ENCODE assay signal across 11 cellular contexts in genomic region chr13:51909270-51909669, GRCh38. TPM values are rescaled to one million over a fixed set of nuclear protein-coding genes. Genes with fewer than 3 reads are reported as not detected.
A peak's percentile ranks its signal among the peaks of the same experiment; 100 is the strongest.
DNase-seq lines count a peak whose midpoint lies in the region; ATAC-seq, FAIRE-seq and TF ChIP-seq lines count a peak whose summit lies in the region.
"Not testable (repeated sequence)": the region's sequence is repeated elsewhere in the genome, so short reads cannot be mapped to it uniquely, and the experiment has no call there.
"Had no signal": no experiment of that assay in that cellular context is flagged by ENCODE, and none has a peak within 500 bp of the region (broad histone marks: within the 10 kb centered on the region; RNA-seq: fewer than 3 reads in every experiment).

No MANE protein-coding gene starts in this region.

- peaks cover 18 to 31% (median 23%) of the 10 kb centered on the region in 4 donors for H3K4me1 Mint-ChIP-seq in CD4-positive, alpha-beta memory T cell
- H3K4me1 Mint-ChIP-seq in activated B cell treated with CpG ODN at 0.5 μM for 24 hours: not testable (repeated sequence)
- H3K4me1 Mint-ChIP-seq in activated CD8-positive, alpha-beta T cell treated with anti-CD3 and anti-CD28 coated beads for 36 hours (ENCODE audit: low read depth): peaks cover 19% of the 10 kb centered on the region
- H3K4me1 Mint-ChIP-seq in activated T-helper 17 cell treated with anti-CD3 and anti-CD28 coated beads, Interleukin-2, amount 50 U/mL, for 72 hours: peaks cover 20% of the 10 kb centered on the region
- peaks cover 11% of the 10 kb centered on the region for H3K4me1 Mint-ChIP-seq in activated naive CD8-positive, alpha-beta T cell (ENCODE audit: low read depth)
- peaks cover 13% of the 10 kb centered on the region for H3K4me1 Mint-ChIP-seq in memory B cell
- H3K4me1 Mint-ChIP-seq in stimulated activated naive CD8-positive, alpha-beta T cell treated with anti-CD3 and anti-CD28 coated beads, Interleukin-15, amount 100 ng/mL, for 72 hours: peaks cover 61% of the 10 kb centered on the region

- not testable (repeated sequence) for ATAC-seq in activated B cell treated with CpG ODN at 0.5 μM for 24 hours (ENCODE audit: low read depth); activated CD8-positive, alpha-beta T cell treated with anti-CD3 and anti-CD28 coated beads for 36 hours; memory B cell (ENCODE audit: low read depth); stimulated activated naive CD8-positive, alpha-beta T cell treated with anti-CD3 and anti-CD28 coated beads, Interleukin-15, amount 100 ng/mL, for 72 hours
- ATAC-seq in activated T-helper 17 cell treated with anti-CD3 and anti-CD28 coated beads, Interleukin-2, amount 50 U/mL, for 72 hours (replicated peaks): peak; percentile 14

- H3K4me3 Mint-ChIP-seq in CD4-positive, alpha-beta memory T cell: peak overlapping the region; percentile 2 to 84 (median 61)
- H3K4me3 Mint-ChIP-seq in activated B cell treated with CpG ODN at 0.5 μM for 24 hours; activated CD8-positive, alpha-beta T cell treated with anti-CD3 and anti-CD28 coated beads for 36 hours; memory B cell: not testable (repeated sequence)
- H3K4me3 Mint-ChIP-seq in activated T-helper 17 cell treated with anti-CD3 and anti-CD28 coated beads, Interleukin-2, amount 50 U/mL, for 72 hours: peak overlapping the region; percentile 54
- peak overlapping the region; percentile 22 for H3K4me3 Mint-ChIP-seq in activated naive CD8-positive, alpha-beta T cell
- peak overlapping the region; percentile 27 to 53 for H3K4me3 Mint-ChIP-seq in stimulated activated naive CD8-positive, alpha-beta T cell treated with anti-CD3 and anti-CD28 coated beads, Interleukin-15, amount 100 ng/mL, for 72 hours

- intact Hi-C loops in CD4-positive, alpha-beta memory T cell (cut with micrococcal nuclease); activated B cell treated with CpG ODN at 0.5 μM for 24 hours (cut with micrococcal nuclease); activated CD8-positive, alpha-beta T cell treated with anti-CD3 and anti-CD28 coated beads for 36 hours (cut with micrococcal nuclease): not testable (repeated sequence)

- peak overlapping the region in 4 of 7 donors; percentile 54 to 82 (median 62) for H3K27ac Mint-ChIP-seq in CD4-positive, alpha-beta memory T cell
- H3K27ac Mint-ChIP-seq in activated B cell treated with CpG ODN at 0.5 μM for 24 hours (peak overlapping the region; percentile 6), memory B cell (peak overlapping the region; percentile 36)
- H3K27ac Mint-ChIP-seq in activated CD8-positive, alpha-beta T cell treated with anti-CD3 and anti-CD28 coated beads for 36 hours: peak overlapping the region; percentile 18
- H3K27ac Mint-ChIP-seq in activated T-helper 17 cell treated with anti-CD3 and anti-CD28 coated beads, Interleukin-2, amount 50 U/mL, for 72 hours: peak overlapping the region; percentile 8
- H3K27ac Mint-ChIP-seq in activated naive CD8-positive, alpha-beta T cell: not testable (repeated sequence)
- H3K27ac Mint-ChIP-seq in stimulated activated naive CD8-positive, alpha-beta T cell treated with anti-CD3 and anti-CD28 coated beads, Interleukin-15, amount 100 ng/mL, for 72 hours: peak overlapping the region; percentile 3 to 29

- not testable (repeated sequence) for H3K36me3 Mint-ChIP-seq in CD4-positive, alpha-beta memory T cell; activated B cell treated with CpG ODN at 0.5 μM for 24 hours (ENCODE audit: low read depth); activated CD8-positive, alpha-beta T cell treated with anti-CD3 and anti-CD28 coated beads for 36 hours (ENCODE audit: low read depth); activated T-helper 17 cell treated with anti-CD3 and anti-CD28 coated beads, Interleukin-2, amount 50 U/mL, for 72 hours (ENCODE audit: low read depth); activated naive CD8-positive, alpha-beta T cell; memory B cell

- H3K27me3 Mint-ChIP-seq in CD4-positive, alpha-beta memory T cell; activated B cell treated with CpG ODN at 0.5 μM for 24 hours; activated CD8-positive, alpha-beta T cell treated with anti-CD3 and anti-CD28 coated beads for 36 hours; activated T-helper 17 cell treated with anti-CD3 and anti-CD28 coated beads, Interleukin-2, amount 50 U/mL, for 72 hours; activated naive CD8-positive, alpha-beta T cell; memory B cell: not testable (repeated sequence)
- H3K27me3 Mint-ChIP-seq in stimulated activated naive CD8-positive, alpha-beta T cell treated with anti-CD3 and anti-CD28 coated beads, Interleukin-15, amount 100 ng/mL, for 72 hours: peaks cover 35% of the 10 kb centered on the region

- H3K4me3 ChIP-seq in CD4-positive, alpha-beta memory T cell (ENCODE audit: low read length in 2 of 2): not testable (repeated sequence)

- H3K27me3 ChIP-seq in CD4-positive, alpha-beta memory T cell (ENCODE audit: insufficient read depth, low read length): not testable (repeated sequence)

- H3K9me3 ChIP-seq in CD4-positive, alpha-beta memory T cell (ENCODE audit: control insufficient read depth in 1 of 2, low read length in 2 of 2): not testable (repeated sequence)

- not testable (repeated sequence) for H3K9me3 Mint-ChIP-seq in CD4-positive, alpha-beta memory T cell; activated B cell treated with CpG ODN at 0.5 μM for 24 hours; activated CD8-positive, alpha-beta T cell treated with anti-CD3 and anti-CD28 coated beads for 36 hours; activated T-helper 17 cell treated with anti-CD3 and anti-CD28 coated beads, Interleukin-2, amount 50 U/mL, for 72 hours; activated naive CD8-positive, alpha-beta T cell (ENCODE audit: low read depth); memory B cell; stimulated activated naive CD8-positive, alpha-beta T cell treated with anti-CD3 and anti-CD28 coated beads, Interleukin-15, amount 100 ng/mL, for 72 hours

- CTCF ChIA-PET in CD4-positive, alpha-beta memory T cell (lab: Charles Lee; ENCODE audit: partially characterized antibody): interaction anchor here (1.8 kb wide), 1 partner anchor 16 kb away, joined by 3 read pairs; no protein-coding TSS in a partner anchor
- CTCF ChIA-PET in activated B cell treated with CpG ODN at 0.5 μM for 24 hours (lab: Charles Lee): not testable (repeated sequence)
- CTCF ChIA-PET in activated CD8-positive, alpha-beta T cell treated with anti-CD3 and anti-CD28 coated beads for 36 hours (lab: Charles Lee): interaction anchor here (0.7 to 1.2 kb wide), 2 partner anchors 11 to 94 kb away, joined by 3 to 4 read pairs; no protein-coding TSS in a partner anchor

- H3K4me1 ChIP-seq in CD4-positive, alpha-beta memory T cell (ENCODE audit: insufficient read depth, low read length): not testable (repeated sequence)

- DNase-seq in CD4-positive, alpha-beta memory T cell; GM19239 (ENCODE audit: insufficient read length, low spot score); activated B cell treated with CpG ODN at 0.5 μM for 24 hours; activated CD8-positive, alpha-beta T cell treated with anti-CD3 and anti-CD28 coated beads for 36 hours; memory B cell (ENCODE audit: low spot score in 2 of 2); stimulated activated naive CD8-positive, alpha-beta T cell treated with anti-CD3 and anti-CD28 coated beads, Interleukin-15, amount 100 ng/mL, for 72 hours: not testable (repeated sequence)

- not testable (repeated sequence) for TF ChIP-seq CTCF in activated B cell treated with CpG ODN at 0.5 μM for 24 hours (IDR thresholded peaks at IDR 0.05); activated CD8-positive, alpha-beta T cell treated with anti-CD3 and anti-CD28 coated beads for 36 hours (IDR thresholded peaks at IDR 0.05)

- not testable (repeated sequence) for H3K27ac ChIP-seq in CD4-positive, alpha-beta memory T cell (ENCODE audit: low read depth, low read length)

- POLR2A ChIA-PET in CD4-positive, alpha-beta memory T cell (lab: Charles Lee; ENCODE audit: partially characterized antibody); activated B cell treated with CpG ODN at 0.5 μM for 24 hours (lab: Charles Lee); activated CD8-positive, alpha-beta T cell treated with anti-CD3 and anti-CD28 coated beads for 36 hours (lab: Charles Lee): not testable (repeated sequence)

- FAIRE-seq in GM19239 (lab: Jason Lieb, UNC): peak; percentile 71

- H3K36me3 ChIP-seq in CD4-positive, alpha-beta memory T cell (ENCODE audit: insufficient read depth, low read length): not testable (repeated sequence)

RNA-seq across cellular contexts. Expression of gene CCDC70, which starts 47.5 kb away (rescaled TPM):
- not detected for total RNA-seq in CD4-positive, alpha-beta memory T cell
- not detected for polyA plus RNA-seq in CD4-positive, alpha-beta memory T cell
- total RNA-seq in activated B cell treated with CpG ODN at 0.5 μM for 24 hours: not detected in 2 replicates
- total RNA-seq in activated CD8-positive, alpha-beta T cell treated with anti-CD3 and anti-CD28 coated beads for 36 hours: under 1 TPM; 0.45 to 0.72 TPM
- total RNA-seq in activated T-helper 17 cell treated with anti-CD3 and anti-CD28 coated beads, Interleukin-2, amount 50 U/mL, for 72 hours: under 1 TPM; 0.24 to 0.43 TPM
- total RNA-seq: A172, IMR-90 had no signal
- polyA plus RNA-seq: BJ, IMR-90 had no signal
